Comparison of ENCODE assay signal across 8 cellular contexts in the genomic region with DNA sequence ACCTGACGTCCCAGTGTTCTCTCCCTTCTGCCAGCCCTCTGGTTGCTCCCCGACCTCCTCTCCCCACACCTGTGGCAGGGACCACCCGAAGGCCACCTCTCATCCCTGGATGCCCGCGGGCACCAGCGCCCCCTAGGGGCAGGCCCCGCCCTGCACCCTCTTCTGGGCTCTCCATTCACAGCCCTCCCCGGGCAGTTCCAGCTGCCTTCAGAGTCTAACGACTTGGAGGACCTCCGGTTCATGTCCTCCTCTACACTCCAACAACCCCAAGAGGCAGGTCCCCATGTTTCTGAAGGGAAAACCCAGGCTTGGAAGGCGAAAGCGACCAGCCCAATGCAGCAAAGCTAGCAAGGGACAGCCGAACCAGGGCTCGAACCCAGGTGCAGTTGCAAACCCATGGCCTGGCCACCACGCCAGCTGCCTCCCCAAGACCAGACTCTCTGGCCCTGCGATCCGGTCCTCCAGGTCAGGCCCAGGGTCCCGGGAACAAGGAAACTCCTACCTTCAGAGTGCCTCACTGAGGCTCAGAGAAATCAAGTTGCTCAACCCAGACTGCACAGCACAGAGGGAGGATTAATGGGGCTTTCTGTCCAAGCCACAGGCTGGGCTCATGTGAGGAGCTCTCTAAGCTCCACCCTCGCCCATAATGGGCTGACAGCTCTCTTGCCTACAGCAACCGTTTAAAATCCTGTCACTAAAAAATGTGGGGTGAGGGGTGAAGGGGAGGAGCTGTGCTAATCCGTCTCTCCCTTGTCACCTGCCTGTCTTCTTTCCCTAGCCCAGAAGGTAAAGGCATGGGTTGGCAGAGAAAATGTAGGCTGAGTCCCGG.
A peak's percentile ranks its signal among the peaks of the same experiment; 100 is the strongest.
DNase-seq lines count a peak whose midpoint lies in the region; ATAC-seq and TF ChIP-seq lines count a peak whose summit lies in the region.

No MANE protein-coding gene starts in this region.

- no peak overlapping the region for H3K27ac Mint-ChIP-seq in activated CD4-positive, alpha-beta T cell treated with anti-CD3 and anti-CD28 coated beads, Interleukin-2, amount 10 ng/mL, durations not matched to agents 7 days and 5 days

- H3K27me3 Mint-ChIP-seq in activated CD4-positive, alpha-beta T cell treated with anti-CD3 and anti-CD28 coated beads, Interleukin-2, amount 10 ng/mL, durations not matched to agents 7 days and 5 days: peaks cover 16% of the 10 kb centered on the region

- TF ChIP-seq CTCF in fibroblast of pulmonary artery (IDR thresholded peaks at IDR 0.05; ENCODE audit: low read length, missing control alignments): peak; percentile 64

- H3K9me3 Mint-ChIP-seq in activated CD4-positive, alpha-beta T cell treated with anti-CD3 and anti-CD28 coated beads, Interleukin-2, amount 10 ng/mL, durations not matched to agents 7 days and 5 days: no peaks in the 10 kb centered on the region

- ATAC-seq in HG03196 (IDR thresholded peaks at IDR 0.05; ENCODE audit: unreplicated experiment): no peak
- no peak for ATAC-seq in GM18502 (IDR thresholded peaks at IDR 0.05; ENCODE audit: poor library complexity, unreplicated experiment)

- POLR2A ChIA-PET in activated CD4-positive, alpha-beta T cell treated with anti-CD3 and anti-CD28 coated beads, Interleukin-2, amount 10 ng/mL, durations not matched to agents 7 days and 5 days (lab: Charles Lee): no interaction called here

- no peaks in the 10 kb centered on the region for H3K36me3 Mint-ChIP-seq in activated CD4-positive, alpha-beta T cell treated with anti-CD3 and anti-CD28 coated beads, Interleukin-2, amount 10 ng/mL, durations not matched to agents 7 days and 5 days (ENCODE audit: low read depth)

- CTCF ChIA-PET in activated CD4-positive, alpha-beta T cell treated with anti-CD3 and anti-CD28 coated beads, Interleukin-2, amount 10 ng/mL, durations not matched to agents 7 days and 5 days (lab: Charles Lee): interaction anchor here (0.6 to 10.6 kb wide), 11 partner anchors 8 to 127 kb away, joined by 3 to 195 read pairs (median 3); no protein-coding TSS in a partner anchor

- no peak overlapping the region for H3K4me3 Mint-ChIP-seq in activated CD4-positive, alpha-beta T cell treated with anti-CD3 and anti-CD28 coated beads, Interleukin-2, amount 10 ng/mL, durations not matched to agents 7 days and 5 days

- DNase-seq in activated gamma-delta T cell treated with Interleukin-2 at 50 U/mL for 16 hours: peak; percentile 34
- no peak for DNase-seq in activated gamma-delta T cell (lab: John Stamatoyannopoulos, UW)
- peak; percentile 24 for DNase-seq in activated CD4-positive, alpha-beta T cell treated with anti-CD3 and anti-CD28 coated beads, Interleukin-2, amount 10 ng/mL, durations not matched to agents 7 days and 5 days
- no peak for DNase-seq in fibroblast of pulmonary artery (ENCODE audit: low read depth)
- DNase-seq in stimulated activated CD4-positive, alpha-beta T cell treated with anti-CD3 and anti-CD28 coated beads, Interleukin-15, amount 100 ng/mL, for 24 hours: peak; percentile 60
- DNase-seq in mucosa of gallbladder (ENCODE audit: low spot score): no peak

- peaks cover 19% of the 10 kb centered on the region for H3K4me1 Mint-ChIP-seq in activated CD4-positive, alpha-beta T cell treated with anti-CD3 and anti-CD28 coated beads, Interleukin-2, amount 10 ng/mL, durations not matched to agents 7 days and 5 days

- no peak overlapping the region for H3K4me3 ChIP-seq in fibroblast of pulmonary artery (replicated peaks; ENCODE audit: low read depth, low read length)

Comparison
In these comparisons a context has a peak if more than half of its experiments do, and no peak if none do; other contexts are left out.
1. DNase-seq: peak in activated gamma-delta T cell treated with Interleukin-2 at 50 U/mL for 16 hours (single experiment), activated CD4-positive, alpha-beta T cell treated with anti-CD3 and anti-CD28 coated beads, Interleukin-2, amount 10 ng/mL, durations not matched to agents 7 days and 5 days (single experiment) and stimulated activated CD4-positive, alpha-beta T cell treated with anti-CD3 and anti-CD28 coated beads, Interleukin-15, amount 100 ng/mL, for 24 hours (single experiment); none in activated gamma-delta T cell (single experiment), fibroblast of pulmonary artery (single experiment) and mucosa of gallbladder (single experiment).